ENCODE assay signal across 8 cellular contexts in genomic region chr2:100321181-100321880, GRCh38. TPM values are rescaled to one million over a fixed set of nuclear protein-coding genes. Genes with fewer than 3 reads are reported as not detected.
DNase-seq lines count a peak whose midpoint lies in the region; TF ChIP-seq lines count a peak whose summit lies in the region.

No MANE protein-coding gene starts in this region.

- in situ Hi-C loops in transverse colon (cut with MboI; ENCODE audit: low pct_ligation_motif_present in 1 of 4, low pct_unique_long_range_greater_than_20kb in 1 of 4, low sequenced_read_pairs in 3 of 4): no loop called here

- H3K4me3 Mint-ChIP-seq in activated CD4-positive, alpha-beta memory T cell treated with anti-CD3 and anti-CD28 coated beads for 36 hours: no peak overlapping the region
- no peak overlapping the region for H3K4me3 Mint-ChIP-seq in activated CD4-positive, alpha-beta memory T cell treated with anti-CD3 and anti-CD28 coated beads, Interleukin-2, amount 10 ng/mL, durations not matched to agents 7 days and 5 days

- peaks cover 3% of the 10 kb centered on the region for H3K36me3 Mint-ChIP-seq in activated CD4-positive, alpha-beta memory T cell treated with anti-CD3 and anti-CD28 coated beads for 36 hours
- H3K36me3 Mint-ChIP-seq in activated CD4-positive, alpha-beta memory T cell treated with anti-CD3 and anti-CD28 coated beads, Interleukin-2, amount 10 ng/mL, durations not matched to agents 7 days and 5 days (ENCODE audit: low read depth): peaks cover 3% of the 10 kb centered on the region

- no peaks in the 10 kb centered on the region for H3K36me3 ChIP-seq in Peyer's patch
- H3K36me3 ChIP-seq in transverse colon: no peaks in the 10 kb centered on the region

- CTCF ChIA-PET in activated CD4-positive, alpha-beta memory T cell treated with anti-CD3 and anti-CD28 coated beads for 36 hours (lab: Charles Lee): interaction anchor here (1.9 kb wide), 1 partner anchor 59 kb away, joined by 5 read pairs; no protein-coding TSS in a partner anchor
- CTCF ChIA-PET in activated CD4-positive, alpha-beta memory T cell treated with anti-CD3 and anti-CD28 coated beads, Interleukin-2, amount 10 ng/mL, durations not matched to agents 7 days and 5 days (lab: Charles Lee): interaction anchor here (1.0 to 1.5 kb wide), 2 partner anchors 8 to 29 kb away, joined by 3 read pairs; no protein-coding TSS in a partner anchor

- no peak for TF ChIP-seq CTCF in Peyer's patch (IDR thresholded peaks at IDR 0.05)
- TF ChIP-seq CTCF in epithelial cell of proximal tubule (conservative IDR thresholded peaks at IDR 0.05; ENCODE audit: low read depth, low read length): peak; percentile 16
- peak in 2 of 5 experiments; percentile 5 to 10 for TF ChIP-seq CTCF in transverse colon (IDR thresholded peaks at IDR 0.05)

- no peak for TF ChIP-seq POLR2A in Peyer's patch (IDR thresholded peaks at IDR 0.05)
- TF ChIP-seq POLR2A in transverse colon (IDR thresholded peaks at IDR 0.05): no peak

- peak; percentile 18 for DNase-seq in activated CD4-positive, alpha-beta memory T cell treated with anti-CD3 and anti-CD28 coated beads for 36 hours
- DNase-seq in activated CD4-positive, alpha-beta memory T cell treated with anti-CD3 and anti-CD28 coated beads, Interleukin-2, amount 10 ng/mL, durations not matched to agents 7 days and 5 days: no peak
- DNase-seq in Peyer's patch (no peak), epithelial cell of proximal tubule (ENCODE audit: low read depth) (no peak), midbrain (lab: John Stamatoyannopoulos, UW) (peak; percentile 26), transverse colon (no peak), OCI-M2 (lab: John Stamatoyannopoulos, UW; ENCODE audit: unreplicated experiment) (no peak)
- DNase-seq in NK-92 treated with Interleukin-12 subunit alpha and Interleukin-12 subunit beta, amount 100 ng/mL, for 24 hours (lab: John Stamatoyannopoulos, UW): no peak

- H3K9me3 Mint-ChIP-seq in activated CD4-positive, alpha-beta memory T cell treated with anti-CD3 and anti-CD28 coated beads for 36 hours: peaks cover 17% of the 10 kb centered on the region
- peaks cover 12% of the 10 kb centered on the region for H3K9me3 Mint-ChIP-seq in activated CD4-positive, alpha-beta memory T cell treated with anti-CD3 and anti-CD28 coated beads, Interleukin-2, amount 10 ng/mL, durations not matched to agents 7 days and 5 days

- peak overlapping the region in 2 of 4 donors; percentile 20 to 71 for H3K27ac ChIP-seq in Peyer's patch
- H3K27ac ChIP-seq in transverse colon: peak overlapping the region; percentile 70 to 84 (median 76)

- H3K4me1 ChIP-seq in Peyer's patch (peaks cover 0 to 10% (median 5%) of the 10 kb centered on the region in 4 donors), transverse colon (peaks cover 0 to 14% (median 7%) of the 10 kb centered on the region in 4 donors)

- peaks cover 3% of the 10 kb centered on the region for H3K4me1 Mint-ChIP-seq in activated CD4-positive, alpha-beta memory T cell treated with anti-CD3 and anti-CD28 coated beads for 36 hours (ENCODE audit: low read depth)
- H3K4me1 Mint-ChIP-seq in activated CD4-positive, alpha-beta memory T cell treated with anti-CD3 and anti-CD28 coated beads, Interleukin-2, amount 10 ng/mL, durations not matched to agents 7 days and 5 days: peaks cover 2% of the 10 kb centered on the region

- intact Hi-C loops in activated CD4-positive, alpha-beta memory T cell treated with anti-CD3 and anti-CD28 coated beads for 36 hours (cut with micrococcal nuclease): no loop called here
- intact Hi-C loops in transverse colon (cut with DNase I; ENCODE audit: low total_unique reads): no loop called here

- H3K27ac Mint-ChIP-seq in activated CD4-positive, alpha-beta memory T cell treated with anti-CD3 and anti-CD28 coated beads for 36 hours: no peak overlapping the region
- no peak overlapping the region for H3K27ac Mint-ChIP-seq in activated CD4-positive, alpha-beta memory T cell treated with anti-CD3 and anti-CD28 coated beads, Interleukin-2, amount 10 ng/mL, durations not matched to agents 7 days and 5 days

- H3K4me3 ChIP-seq in Peyer's patch: peak overlapping the region; percentile 27 to 54 (median 50)
- peak overlapping the region; percentile 46 for H3K4me3 ChIP-seq in epithelial cell of proximal tubule (ENCODE audit: low read depth, low read length)
- peak overlapping the region; percentile 14 to 57 (median 44) for H3K4me3 ChIP-seq in transverse colon

- TF ChIP-seq EP300 in transverse colon (IDR thresholded peaks at IDR 0.05; ENCODE audit: low read depth): no peak

- H3K9me3 ChIP-seq in Peyer's patch: peaks cover 0 to 11% (median 0%) of the 10 kb centered on the region in 4 donors
- peaks cover 3 to 8% of the 10 kb centered on the region in 2 donors for H3K9me3 ChIP-seq in transverse colon

- H3K27me3 ChIP-seq in Peyer's patch: peaks cover 0 to 12% of the 10 kb centered on the region in 2 donors
- peaks cover 60% of the 10 kb centered on the region for H3K27me3 ChIP-seq in transverse colon

- peaks cover 45% of the 10 kb centered on the region for H3K27me3 Mint-ChIP-seq in activated CD4-positive, alpha-beta memory T cell treated with anti-CD3 and anti-CD28 coated beads for 36 hours
- peaks cover 65% of the 10 kb centered on the region for H3K27me3 Mint-ChIP-seq in activated CD4-positive, alpha-beta memory T cell treated with anti-CD3 and anti-CD28 coated beads, Interleukin-2, amount 10 ng/mL, durations not matched to agents 7 days and 5 days

- 2% methylated on average over 49 of the region's 79 CpGs; no CpG with 5 or more reads in 1 of the 2 donors for WGBS in transverse colon (ENCODE audit: low coverage in 1 of 2), 2 donors

- POLR2A ChIA-PET in activated CD4-positive, alpha-beta memory T cell treated with anti-CD3 and anti-CD28 coated beads for 36 hours (lab: Charles Lee): interaction anchor here (0.6 kb wide), 1 partner anchor 59 kb away, joined by 3 read pairs; no protein-coding TSS in a partner anchor
- POLR2A ChIA-PET in activated CD4-positive, alpha-beta memory T cell treated with anti-CD3 and anti-CD28 coated beads, Interleukin-2, amount 10 ng/mL, durations not matched to agents 7 days and 5 days (lab: Charles Lee): no interaction called here

RNA-seq across cellular contexts. Expression of gene LONRF2, which starts 1.0 kb away (rescaled TPM):
- under 1 TPM in 1 of 2 experiments, not detected in 1; 0.02 TPM for total RNA-seq in activated CD4-positive, alpha-beta memory T cell treated with anti-CD3 and anti-CD28 coated beads for 36 hours
- total RNA-seq in activated CD4-positive, alpha-beta memory T cell treated with anti-CD3 and anti-CD28 coated beads, Interleukin-2, amount 10 ng/mL, durations not matched to agents 7 days and 5 days: under 1 TPM; 0.08 to 0.10 TPM
- total RNA-seq in Peyer's patch (1 to 10 TPM in 2 of 4 donors, under 1 TPM in 2; 0.35 to 3.1 (median 1.6) TPM), epithelial cell of proximal tubule (0.43 and 1.3 TPM in 2 replicates), transverse colon (1 to 10 TPM; 2.3 to 4.8 (median 2.6) TPM)

Comparison
In these comparisons a context has a peak if more than half of its experiments do, and no peak if none do; other contexts are left out.
1. DNase-seq: peak in activated CD4-positive, alpha-beta memory T cell treated with anti-CD3 and anti-CD28 coated beads for 36 hours (single experiment) and midbrain (single experiment); none in activated CD4-positive, alpha-beta memory T cell treated with anti-CD3 and anti-CD28 coated beads, Interleukin-2, amount 10 ng/mL, durations not matched to agents 7 days and 5 days (single experiment), Peyer's patch (0 of 3), epithelial cell of proximal tubule (single experiment), transverse colon (single experiment), NK-92 treated with Interleukin-12 subunit alpha and Interleukin-12 subunit beta, amount 100 ng/mL, for 24 hours (single experiment) and OCI-M2 (single experiment).
2. Peak in every context shown above with its lines, with median percentiles within 50 percentile points of each other: H3K4me3 ChIP-seq.